Comparison of ENCODE assay signal across 15 cellular contexts in genomic region chr1:7384679-7385078, GRCh38.
"Had no signal": no experiment of that assay in that cellular context is flagged by ENCODE, and none has a peak within 500 bp of the region (broad histone marks: within the 10 kb centered on the region; RNA-seq: fewer than 3 reads in every experiment).

No MANE protein-coding gene starts in this region.

- FAIRE-seq: endometrium had no signal

- H3K27me3 ChIP-seq: body of pancreas, testis, uterus had no signal

- DNase-seq: activated CD4-positive, alpha-beta T cell treated with anti-CD3 and anti-CD28 coated beads for 48 hours; activated CD8-positive, alpha-beta T cell treated with anti-CD3 and anti-CD28 coated beads, Interleukin-2, amount 10 ng/mL, durations not matched to agents 7 days and 5 days; activated naive CD4-positive, alpha-beta T cell treated with anti-CD3 and anti-CD28 coated beads, Interleukin-2, amount 50 U/mL, for 16 hours; body of pancreas; occipital lobe; psoas muscle; stimulated activated CD4-positive, alpha-beta T cell treated with anti-CD3 and anti-CD28 coated beads, Interleukin-2, amount 100 ng/mL, for 48 hours; stimulated activated naive CD8-positive, alpha-beta T cell treated with anti-CD3 and anti-CD28 coated beads, Interleukin-15, Interleukin-2, amounts not matched to agents 100 U/mL and 50 U/mL, for 24 hours; T-helper 1 cell had no signal

- H3K4me3 Mint-ChIP-seq: activated CD8-positive, alpha-beta T cell treated with anti-CD3 and anti-CD28 coated beads, Interleukin-2, amount 10 ng/mL, durations not matched to agents 7 days and 5 days; central memory CD8-positive, alpha-beta T cell; natural killer cell treated with Interleukin-12 subunit alpha and Interleukin-12 subunit beta and Interleukin-15 and Interleukin-18, amount 100 ng/mL, for 72 hours had no signal

- H3K27ac Mint-ChIP-seq: activated CD8-positive, alpha-beta T cell treated with anti-CD3 and anti-CD28 coated beads, Interleukin-2, amount 10 ng/mL, durations not matched to agents 7 days and 5 days; natural killer cell treated with Interleukin-12 subunit alpha and Interleukin-12 subunit beta and Interleukin-15 and Interleukin-18, amount 100 ng/mL, for 72 hours had no signal

- H3K4me1 Mint-ChIP-seq: central memory CD8-positive, alpha-beta T cell had no signal

- H3K4me1 ChIP-seq: psoas muscle had no signal

- H3K36me3 Mint-ChIP-seq: natural killer cell treated with Interleukin-12 subunit alpha and Interleukin-12 subunit beta and Interleukin-15 and Interleukin-18, amount 100 ng/mL, for 72 hours had no signal

- H3K9me3 ChIP-seq: psoas muscle, testis, uterus had no signal

- H3K36me3 ChIP-seq: uterus had no signal

- H3K27ac ChIP-seq: body of pancreas, psoas muscle, testis, uterus, VCaP had no signal

- H3K4me3 ChIP-seq: body of pancreas, psoas muscle, testis, uterus had no signal

- H3K9me3 Mint-ChIP-seq: natural killer cell treated with Interleukin-12 subunit alpha and Interleukin-12 subunit beta and Interleukin-15 and Interleukin-18, amount 100 ng/mL, for 72 hours had no signal
